Comparison of ENCODE assay signal across 27 cellular contexts in the genomic region with DNA sequence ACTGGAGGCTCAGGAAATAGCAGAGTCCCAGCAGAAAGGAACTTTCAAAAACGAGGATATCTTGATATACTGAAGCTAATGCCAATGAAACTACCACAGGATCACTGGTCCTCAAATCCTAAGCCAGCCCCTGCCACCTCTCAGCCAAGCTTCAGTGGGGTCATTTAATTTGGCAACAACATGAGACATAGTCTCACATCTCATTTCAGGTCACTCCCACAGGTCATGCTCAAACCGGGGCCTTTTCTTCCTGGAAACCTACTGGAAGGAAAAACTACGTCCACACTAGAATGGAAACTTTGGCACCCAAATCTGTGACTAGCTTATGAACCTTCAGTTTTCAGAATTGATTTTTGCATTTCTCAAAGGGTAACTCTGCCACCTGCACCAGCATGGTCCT.
"Had no signal": no experiment of that assay in that cellular context is flagged by ENCODE, and none has a peak within 500 bp of the region (broad histone marks: within the 10 kb centered on the region; RNA-seq: fewer than 3 reads in every experiment).

No MANE protein-coding gene starts in this region.

- H3K4me3 ChIP-seq: neural progenitor cell, psoas muscle, sigmoid colon, SK-N-MC, upper lobe of left lung, vagina had no signal

- H3K27me3 ChIP-seq: neural progenitor cell, sigmoid colon, upper lobe of left lung, vagina had no signal

- ATAC-seq: left colon; natural killer cell; psoas muscle; stimulated activated memory B cell treated with anti-CD40 and anti-IgM and Interleukin-4, amounts not matched to agents 10 μg/mL and 1 μg/mL and 100 μg/mL, for 72 hours; stimulated activated naive CD8-positive, alpha-beta T cell treated with anti-CD3 and anti-CD28 coated beads, Interleukin-15, amount 100 ng/mL, for 72 hours had no signal

- FAIRE-seq: colon, kidney, small intestine had no signal

- H3K27ac ChIP-seq: parathyroid adenoma, psoas muscle, sigmoid colon, SK-N-MC, upper lobe of left lung, vagina had no signal

- H3K9me3 Mint-ChIP-seq: natural killer cell; neural progenitor cell; stimulated activated memory B cell treated with anti-CD40 and anti-IgM and Interleukin-4, amounts not matched to agents 10 μg/mL and 1 μg/mL and 100 μg/mL, for 72 hours; stimulated activated naive CD8-positive, alpha-beta T cell treated with anti-CD3 and anti-CD28 coated beads, Interleukin-15, amount 100 ng/mL, for 72 hours had no signal

- H3K36me3 Mint-ChIP-seq: natural killer cell had no signal

- DNase-seq: activated CD4-positive, CD25-positive, alpha-beta regulatory T cell treated with anti-CD3 and anti-CD28 coated beads, Interleukin-2, amount 50 U/mL, for 72 hours; activated CD8-positive, alpha-beta memory T cell treated with anti-CD3 and anti-CD28 coated beads, Interleukin-2, amount 50 U/mL, for 4 hours; activated effector memory CD4-positive, alpha-beta T cell treated with anti-CD3 and anti-CD28 coated beads, Interleukin-2, amount 50 U/mL, for 16 hours; activated naive CD4-positive, alpha-beta T cell treated with anti-CD3 and anti-CD28 coated beads, Interleukin-2, amount 50 U/mL, for 16 hours; activated T-cell treated with anti-CD3 and anti-CD28 coated beads, Interleukin-2, amount 50 U/mL, for 48 hours; effector CD8-positive, alpha-beta T cell; head of caudate nucleus; hippocampal formation; kidney; left colon; natural killer cell; occipital lobe; psoas muscle; sigmoid colon; small intestine; stimulated activated CD4-positive, alpha-beta T cell treated with anti-CD3 and anti-CD28 coated beads, Interleukin-4, amount 100 ng/mL, for 24 hours; stimulated activated naive CD8-positive, alpha-beta T cell treated with anti-CD3 and anti-CD28 coated beads, Interleukin-15, amount 100 ng/mL, for 72 hours; substantia nigra; SW 1271; T-helper 2 cell; upper lobe of left lung had no signal

- H3K36me3 ChIP-seq: neural progenitor cell, sigmoid colon, upper lobe of left lung, vagina had no signal

- H3K9me3 ChIP-seq: psoas muscle, sigmoid colon, upper lobe of left lung, vagina had no signal

- H3K27ac Mint-ChIP-seq: stimulated activated memory B cell treated with anti-CD40 and anti-IgM and Interleukin-4, amounts not matched to agents 10 μg/mL and 1 μg/mL and 100 μg/mL, for 72 hours had no signal

- H3K4me1 ChIP-seq: parathyroid adenoma had no signal

- H3K27me3 Mint-ChIP-seq: stimulated activated memory B cell treated with anti-CD40 and anti-IgM and Interleukin-4, amounts not matched to agents 10 μg/mL and 1 μg/mL and 100 μg/mL, for 72 hours; stimulated activated naive CD8-positive, alpha-beta T cell treated with anti-CD3 and anti-CD28 coated beads, Interleukin-15, amount 100 ng/mL, for 72 hours had no signal

- H3K4me3 Mint-ChIP-seq: natural killer cell; neural progenitor cell; stimulated activated memory B cell treated with anti-CD40 and anti-IgM and Interleukin-4, amounts not matched to agents 10 μg/mL and 1 μg/mL and 100 μg/mL, for 72 hours had no signal
